ENCODE assay signal across 8 cellular contexts in genomic region chr1:176897350-176898236, GRCh38.
DNase-seq lines count a peak whose midpoint lies in the region; ATAC-seq and TF ChIP-seq lines count a peak whose summit lies in the region.

No MANE protein-coding gene starts in this region.

- H3F3A ChIP-seq in DOHH2 (ENCODE audit: control insufficient read depth, insufficient read depth) = no peaks in the 10 kb centered on the region

- no peak overlapping the region for H3K9ac ChIP-seq in SK-N-MC (ENCODE audit: insufficient read length)

- peak overlapping the region; percentile 22; the same call in 1 of the 2 replicates for H3K4me2 ChIP-seq in DOHH2 (ENCODE audit: low read length)

- TF ChIP-seq CTCF in DOHH2 (IDR thresholded peaks at IDR 0.05; ENCODE audit: low read depth, low read length, poor library complexity, severe bottlenecking) (peak; percentile 96), choroid plexus epithelial cell (conservative IDR thresholded peaks at IDR 0.05; ENCODE audit: low read depth, low read length) (peak; percentile 96)

- no peak overlapping the region for H3K27ac ChIP-seq in DOHH2 (ENCODE audit: low read depth, low read length)
- no peak overlapping the region for H3K27ac ChIP-seq in SK-N-MC

- DNase-seq in NAMALWA (ENCODE audit: low spot score) (peak; percentile 81), SK-N-MC (ENCODE audit: low read depth, low spot score) (peak; percentile 20), choroid plexus epithelial cell (ENCODE audit: low read depth) (peak; percentile 75), left kidney (ENCODE audit: low read depth, low spot score) (peak; percentile 90)
- DNase-seq in stimulated activated CD8-positive, alpha-beta memory T cell treated with anti-CD3 and anti-CD28 coated beads, Interleukin-7, amount 100 ng/mL, for 24 hours (ENCODE audit: low read depth) = peak; percentile 8

- H4K20me1 ChIP-seq in DOHH2 (ENCODE audit: control insufficient read depth, insufficient read depth, low read depth, low read length) = no peaks in the 10 kb centered on the region

- no peaks in the 10 kb centered on the region for H3K9me3 ChIP-seq in DOHH2 (ENCODE audit: control insufficient read depth, insufficient read depth, low read length)
- no peaks in the 10 kb centered on the region for H3K9me3 ChIP-seq in SK-N-MC (ENCODE audit: low read depth, low read length)

- H3K4me1 ChIP-seq in DOHH2 (ENCODE audit: control insufficient read depth, low read length) = peaks cover 4% of the 10 kb centered on the region; the same call in 1 of the 2 replicates

- no peaks in the 10 kb centered on the region for H3K27me3 ChIP-seq in DOHH2 (ENCODE audit: control insufficient read depth, low read length)

- H3K36me3 ChIP-seq in DOHH2 (ENCODE audit: control insufficient read depth, low read length) (no peaks in the 10 kb centered on the region), SK-N-MC (ENCODE audit: insufficient read depth, low read length) (no peaks in the 10 kb centered on the region)

- H3K4me3 ChIP-seq in DOHH2 (ENCODE audit: low read length) (no peak overlapping the region), SK-N-MC (peak overlapping the region; percentile 70), choroid plexus epithelial cell (ENCODE audit: low read depth, low read length) (no peak overlapping the region)

- peak; percentile 78 for ATAC-seq in GM21723 (IDR thresholded peaks at IDR 0.05; ENCODE audit: unreplicated experiment)
- no peak for ATAC-seq in HG03442 (IDR thresholded peaks at IDR 0.05; ENCODE audit: unreplicated experiment)

- H3K9me2 ChIP-seq in DOHH2 (replicated peaks; ENCODE audit: control insufficient read depth, low read length) = no peaks in the 10 kb centered on the region

- H3K79me2 ChIP-seq in DOHH2 (ENCODE audit: control insufficient read depth, low read length) = no peaks in the 10 kb centered on the region

Comparison
In these comparisons a context has a peak if more than half of its experiments do, and no peak if none do; other contexts are left out.
1. DNase-seq: peak in every context shown above with its lines; median percentile 90 in left kidney; 81 in NAMALWA; 75 in choroid plexus epithelial cell; 20 in SK-N-MC; 8 in stimulated activated CD8-positive, alpha-beta memory T cell treated with anti-CD3 and anti-CD28 coated beads, Interleukin-7, amount 100 ng/mL, for 24 hours.